11 cellular contexts compared by ENCODE assay signal in the genomic region with DNA sequence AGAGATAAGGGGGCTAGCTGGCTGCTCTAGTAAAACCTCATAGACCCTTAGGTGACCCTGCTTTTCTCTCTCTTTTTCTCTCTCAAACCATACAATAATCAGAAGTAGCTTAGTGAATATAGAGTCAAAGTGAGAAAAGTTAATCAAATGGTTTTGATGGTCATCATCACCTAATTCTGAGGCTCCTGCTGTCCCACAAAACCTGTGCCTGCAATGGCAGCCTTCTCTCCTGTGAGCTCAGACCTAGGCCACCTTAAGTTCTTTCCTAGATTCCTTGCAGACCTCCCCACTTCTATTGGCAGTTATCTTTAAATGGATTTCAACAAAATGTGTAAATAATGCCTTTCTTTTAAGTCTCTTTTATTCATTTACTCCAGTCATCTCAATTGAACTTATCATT. TPM values are rescaled to one million over a fixed set of nuclear protein-coding genes. Genes with fewer than 3 reads are reported as not detected.
DNase-seq lines count a peak whose midpoint lies in the region; ATAC-seq and TF ChIP-seq lines count a peak whose summit lies in the region.
"Had no signal": no experiment of that assay in that cellular context is flagged by ENCODE, and none has a peak within 500 bp of the region (broad histone marks: within the 10 kb centered on the region; RNA-seq: fewer than 3 reads in every experiment).

No MANE protein-coding gene starts in this region.

- peaks cover 7% of the 10 kb centered on the region for H3K79me2 ChIP-seq in trophoblast cell (ENCODE audit: control insufficient read depth, insufficient read depth, low read length, poor library complexity)

- no peak overlapping the region for H3K4ac ChIP-seq in trophoblast cell (ENCODE audit: low read depth, low read length)

- no peak overlapping the region for H3K14ac ChIP-seq in trophoblast cell (ENCODE audit: low read length)

- CTCF ChIA-PET in CD4-positive, alpha-beta T cell (lab: Charles Lee): interaction anchor here (0.9 to 2.4 kb wide), 2 partner anchors 130 to 686 kb away, joined by 3 to 7 read pairs; no protein-coding TSS in a partner anchor
- CTCF ChIA-PET in activated CD8-positive, alpha-beta T cell treated with anti-CD3 and anti-CD28 coated beads, Interleukin-2, amount 10 ng/mL, durations not matched to agents 7 days and 5 days (lab: Charles Lee): interaction anchor here (0.7 to 15.8 kb wide), 8 partner anchors 10 to 490 kb away, joined by 3 to 297 read pairs (median 12); no protein-coding TSS in a partner anchor
- CTCF ChIA-PET in naive thymus-derived CD4-positive, alpha-beta T cell (lab: Charles Lee): interaction anchor here (0.6 to 1.4 kb wide), 12 partner anchors 8 to 1716 kb away, joined by 3 to 5 read pairs (median 3); no protein-coding TSS in a partner anchor

- H3K27ac Mint-ChIP-seq in CD4-positive, alpha-beta T cell: peak overlapping the region; percentile 94
- no peak overlapping the region for H3K27ac Mint-ChIP-seq in HFFc6
- peak overlapping the region; percentile 9 for H3K27ac Mint-ChIP-seq in activated CD8-positive, alpha-beta T cell treated with anti-CD3 and anti-CD28 coated beads, Interleukin-2, amount 10 ng/mL, durations not matched to agents 7 days and 5 days
- H3K27ac Mint-ChIP-seq in naive thymus-derived CD4-positive, alpha-beta T cell: peak overlapping the region; percentile 79 to 96 (median 93)

- peak overlapping the region; percentile 87 for H3K4me3 Mint-ChIP-seq in CD4-positive, alpha-beta T cell
- H3K4me3 Mint-ChIP-seq in HFFc6: peak overlapping the region; percentile 0; the same call in 1 of the 2 replicates
- peak overlapping the region; percentile 41 for H3K4me3 Mint-ChIP-seq in activated CD8-positive, alpha-beta T cell treated with anti-CD3 and anti-CD28 coated beads, Interleukin-2, amount 10 ng/mL, durations not matched to agents 7 days and 5 days
- H3K4me3 Mint-ChIP-seq in naive thymus-derived CD4-positive, alpha-beta T cell: peak overlapping the region; percentile 70 to 99 (median 76)

- no peak overlapping the region for H2BK12ac ChIP-seq in trophoblast cell (ENCODE audit: low read length)

- H3K27me3 ChIP-seq in CD4-positive, alpha-beta T cell (ENCODE audit: control insufficient read depth, insufficient read depth, low read length): no peaks in the 10 kb centered on the region
- no peaks in the 10 kb centered on the region for H3K27me3 ChIP-seq in naive thymus-derived CD4-positive, alpha-beta T cell (ENCODE audit: control insufficient read depth in 2 of 2, insufficient read depth in 2 of 2, low read length in 2 of 2)
- no peaks in the 10 kb centered on the region for H3K27me3 ChIP-seq in trophoblast cell (ENCODE audit: insufficient read depth, low read length)

- no peak overlapping the region for H3K23ac ChIP-seq in trophoblast cell (ENCODE audit: low read length)

- H3K4me3 ChIP-seq in naive thymus-derived CD4-positive, alpha-beta T cell (ENCODE audit: low read length): no peak overlapping the region
- no peak overlapping the region for H3K4me3 ChIP-seq in trophoblast cell (ENCODE audit: low read depth, low read length)

- H2BK120ac ChIP-seq in trophoblast cell (ENCODE audit: insufficient read depth, low read length, poor library complexity): no peak overlapping the region

- H4K12ac ChIP-seq in trophoblast cell (ENCODE audit: low read depth, low read length): no peak overlapping the region

- H3K4me1 ChIP-seq in naive thymus-derived CD4-positive, alpha-beta T cell (ENCODE audit: control insufficient read depth in 2 of 2, insufficient read depth in 2 of 2, low read length in 2 of 2): peaks cover 21 to 27% of the 10 kb centered on the region in 2 donors
- no peaks in the 10 kb centered on the region for H3K4me1 ChIP-seq in trophoblast cell (ENCODE audit: control insufficient read depth in 1 of 2, insufficient read depth in 2 of 2, low read length in 2 of 2)

- H3K36me3 ChIP-seq in naive thymus-derived CD4-positive, alpha-beta T cell (ENCODE audit: control insufficient read depth in 2 of 3, insufficient read depth in 3 of 3, low read length in 3 of 3): peaks cover 0 to 3% (median 0%) of the 10 kb centered on the region in 3 experiments
- H3K36me3 ChIP-seq in trophoblast cell (ENCODE audit: control insufficient read depth in 1 of 2, insufficient read depth in 2 of 2, low read length in 2 of 2): no peaks in the 10 kb centered on the region

- H3K18ac ChIP-seq in trophoblast cell (ENCODE audit: low read length): no peak overlapping the region

- H4K8ac ChIP-seq in trophoblast cell (ENCODE audit: low read depth, low read length): no peak overlapping the region

- H3K4me2 ChIP-seq in trophoblast cell (ENCODE audit: low read length): no peak overlapping the region

- POLR2A ChIA-PET in CD4-positive, alpha-beta T cell (lab: Charles Lee): interaction anchor here (1.4 to 1.9 kb wide), 4 partner anchors 11 to 492 kb away, joined by 4 to 6 read pairs (median 5); no protein-coding TSS in a partner anchor
- POLR2A ChIA-PET in activated CD8-positive, alpha-beta T cell treated with anti-CD3 and anti-CD28 coated beads, Interleukin-2, amount 10 ng/mL, durations not matched to agents 7 days and 5 days (lab: Charles Lee): interaction anchor here (0.7 to 3.1 kb wide), 6 partner anchors 34 to 124 kb away, joined by 3 to 10 read pairs (median 4); no protein-coding TSS in a partner anchor
- POLR2A ChIA-PET in naive thymus-derived CD4-positive, alpha-beta T cell (lab: Charles Lee): interaction anchor here (0.6 to 1.6 kb wide), 9 partner anchors 9 to 1568 kb away, joined by 3 to 6 read pairs (median 3); a partner anchor contains a TSS

- TF ChIP-seq CTCF in CD4-positive, alpha-beta T cell (IDR thresholded peaks at IDR 0.05): no peak
- no peak for TF ChIP-seq CTCF in HFFc6 (IDR thresholded peaks at IDR 0.05)

- no peaks in the 10 kb centered on the region for H3K27me3 Mint-ChIP-seq in CD4-positive, alpha-beta T cell
- H3K27me3 Mint-ChIP-seq in HFFc6 (ENCODE audit: insufficient read depth): no peaks in the 10 kb centered on the region
- no peaks in the 10 kb centered on the region for H3K27me3 Mint-ChIP-seq in activated CD8-positive, alpha-beta T cell treated with anti-CD3 and anti-CD28 coated beads, Interleukin-2, amount 10 ng/mL, durations not matched to agents 7 days and 5 days (ENCODE audit: low read depth)
- no peaks in the 10 kb centered on the region for H3K27me3 Mint-ChIP-seq in naive thymus-derived CD4-positive, alpha-beta T cell

- no peak overlapping the region for H4K91ac ChIP-seq in trophoblast cell (ENCODE audit: low read depth, low read length)

- no peak overlapping the region for H3K9ac ChIP-seq in trophoblast cell (ENCODE audit: low read length)

- intact Hi-C loops in CD4-positive, alpha-beta T cell (cut with DNase I, micrococcal nuclease): loop anchor here in 1 of 2 experiments (5.0 kb wide), 1 partner anchor 1715 kb away; a partner anchor contains a TSS
- intact Hi-C loops in naive thymus-derived CD4-positive, alpha-beta T cell (cut with micrococcal nuclease): loop anchor here (2.0 to 5.0 kb wide), 13 partner anchors 55 to 1980 kb away; a partner anchor contains a TSS

- no peak overlapping the region for H3K27ac ChIP-seq in CD4-positive, alpha-beta T cell (ENCODE audit: low read depth, low read length)
- peak overlapping the region; percentile 85 for H3K27ac ChIP-seq in naive thymus-derived CD4-positive, alpha-beta T cell (ENCODE audit: low read depth, low read length)
- no peak overlapping the region for H3K27ac ChIP-seq in trophoblast cell (ENCODE audit: low read depth, low read length)

- H2AK5ac ChIP-seq in trophoblast cell (ENCODE audit: low read length): no peak overlapping the region

- no peaks in the 10 kb centered on the region for H3K9me3 Mint-ChIP-seq in CD4-positive, alpha-beta T cell
- no peaks in the 10 kb centered on the region for H3K9me3 Mint-ChIP-seq in HFFc6
- H3K9me3 Mint-ChIP-seq in activated CD8-positive, alpha-beta T cell treated with anti-CD3 and anti-CD28 coated beads, Interleukin-2, amount 10 ng/mL, durations not matched to agents 7 days and 5 days (ENCODE audit: insufficient read depth): no peaks in the 10 kb centered on the region
- H3K9me3 Mint-ChIP-seq in naive thymus-derived CD4-positive, alpha-beta T cell: peaks cover 0 to 1% (median 0%) of the 10 kb centered on the region in 11 donors

- H2BK5ac ChIP-seq in trophoblast cell (ENCODE audit: low read depth, low read length, poor library complexity): no peak overlapping the region

- H2AFZ ChIP-seq in trophoblast cell (ENCODE audit: insufficient read depth, low read length, poor library complexity): no peak overlapping the region

- peaks cover 64% of the 10 kb centered on the region for H3K4me1 Mint-ChIP-seq in CD4-positive, alpha-beta T cell (ENCODE audit: low read depth)
- H3K4me1 Mint-ChIP-seq in HFFc6 (ENCODE audit: low read depth): peaks cover 47% of the 10 kb centered on the region
- H3K4me1 Mint-ChIP-seq in activated CD8-positive, alpha-beta T cell treated with anti-CD3 and anti-CD28 coated beads, Interleukin-2, amount 10 ng/mL, durations not matched to agents 7 days and 5 days (ENCODE audit: low read depth): peaks cover 57% of the 10 kb centered on the region
- peaks cover 44 to 67% (median 60%) of the 10 kb centered on the region in 7 donors for H3K4me1 Mint-ChIP-seq in naive thymus-derived CD4-positive, alpha-beta T cell

- peaks cover 33% of the 10 kb centered on the region for H3K36me3 Mint-ChIP-seq in CD4-positive, alpha-beta T cell (ENCODE audit: low read depth)
- H3K36me3 Mint-ChIP-seq in HFFc6 (ENCODE audit: low read depth): peaks cover 5% of the 10 kb centered on the region; the same call in 1 of the 2 replicates
- H3K36me3 Mint-ChIP-seq in activated CD8-positive, alpha-beta T cell treated with anti-CD3 and anti-CD28 coated beads, Interleukin-2, amount 10 ng/mL, durations not matched to agents 7 days and 5 days (ENCODE audit: low read depth): peaks cover 12% of the 10 kb centered on the region
- peaks cover 0 to 10% (median 9%) of the 10 kb centered on the region in 5 donors for H3K36me3 Mint-ChIP-seq in naive thymus-derived CD4-positive, alpha-beta T cell

- no peak for ATAC-seq in CD4-positive, alpha-beta T cell (ENCODE audit: poor library complexity)
- ATAC-seq in activated CD8-positive, alpha-beta T cell treated with anti-CD3 and anti-CD28 coated beads, Interleukin-2, amount 10 ng/mL, durations not matched to agents 7 days and 5 days: no peak
- no peak for ATAC-seq in naive thymus-derived CD4-positive, alpha-beta T cell

- peaks cover 4% of the 10 kb centered on the region for H3K79me1 ChIP-seq in trophoblast cell (ENCODE audit: low read length)

- no peaks in the 10 kb centered on the region for H3K9me3 ChIP-seq in CD4-positive, alpha-beta T cell (ENCODE audit: control insufficient read depth, low read length)
- no peaks in the 10 kb centered on the region for H3K9me3 ChIP-seq in naive thymus-derived CD4-positive, alpha-beta T cell (ENCODE audit: control insufficient read depth in 2 of 3, low read length in 3 of 3)
- no peaks in the 10 kb centered on the region for H3K9me3 ChIP-seq in trophoblast cell (ENCODE audit: insufficient read depth, low read depth, low read length)
- H3K9me3 ChIP-seq: Caco-2 had no signal

- DNase-seq in CD4-positive, alpha-beta T cell: no peak
- DNase-seq in HFFc6 (no peak), hypothalamus (lab: John Stamatoyannopoulos, UW) (no peak), trophoblast cell (no peak), DMS53 (lab: John Stamatoyannopoulos, UW) (no peak)
- no peak for DNase-seq in activated CD8-positive, alpha-beta T cell treated with anti-CD3 and anti-CD28 coated beads, Interleukin-2, amount 10 ng/mL, durations not matched to agents 7 days and 5 days
- no peak for DNase-seq in naive thymus-derived CD4-positive, alpha-beta T cell
- DNase-seq: activated gamma-delta T cell treated with Interleukin-2 at 50 U/mL for 16 hours, NCI-H1694 treated with DMSO at 0.1 percent for 48 hours, Right ventricle myocardium superior had no signal

RNA-seq across cellular contexts. Expression of a gene that starts 1.5 kb away (rescaled TPM):
- total RNA-seq in CD4-positive, alpha-beta T cell: 10 to 100 TPM; 24.6 to 26.4 TPM
- 10 to 100 TPM; 26.3 to 43.4 (median 39.0) TPM for total RNA-seq in HFFc6 (2021; fragmentation: NEBNext Ultra II Directional; extraction: Animal tissue kit (Norgen Biotek cat#: 25700))
- 10 to 100 TPM; 41.6 to 41.7 TPM for total RNA-seq in activated CD8-positive, alpha-beta T cell treated with anti-CD3 and anti-CD28 coated beads, Interleukin-2, amount 10 ng/mL, durations not matched to agents 7 days and 5 days
- 10 to 100 TPM; 28.5 to 51.3 (median 43.9) TPM for total RNA-seq in naive thymus-derived CD4-positive, alpha-beta T cell
- polyA plus RNA-seq in naive thymus-derived CD4-positive, alpha-beta T cell: 10 to 100 TPM; 36.7 to 48.9 TPM
- polyA plus RNA-seq in trophoblast cell (2013): 30.6 and 32.7 TPM in 2 replicates

RNA-seq across cellular contexts. Expression of a gene that starts 17.9 kb away (rescaled TPM):
- not detected for total RNA-seq in CD4-positive, alpha-beta T cell
- total RNA-seq in HFFc6 (2021; fragmentation: NEBNext Ultra II Directional; extraction: Animal tissue kit (Norgen Biotek cat#: 25700)): under 1 TPM in 1 of 6 experiments, not detected in 5; 0.11 TPM
- not detected for total RNA-seq in activated CD8-positive, alpha-beta T cell treated with anti-CD3 and anti-CD28 coated beads, Interleukin-2, amount 10 ng/mL, durations not matched to agents 7 days and 5 days
- not detected for total RNA-seq in naive thymus-derived CD4-positive, alpha-beta T cell
- not detected for polyA plus RNA-seq in naive thymus-derived CD4-positive, alpha-beta T cell
- polyA plus RNA-seq in trophoblast cell (2013): 26.2 and 28.2 TPM in 2 replicates

RNA-seq across cellular contexts. Expression of a gene that starts 51.3 kb away (rescaled TPM):
- under 1 TPM; 0.17 to 0.33 TPM for total RNA-seq in CD4-positive, alpha-beta T cell
- 1 to 10 TPM; 2.0 to 4.1 (median 3.1) TPM for total RNA-seq in HFFc6 (2021; fragmentation: NEBNext Ultra II Directional; extraction: Animal tissue kit (Norgen Biotek cat#: 25700))
- total RNA-seq in activated CD8-positive, alpha-beta T cell treated with anti-CD3 and anti-CD28 coated beads, Interleukin-2, amount 10 ng/mL, durations not matched to agents 7 days and 5 days: under 1 TPM in 1 of 2 experiments, not detected in 1; 0.24 TPM
- total RNA-seq in naive thymus-derived CD4-positive, alpha-beta T cell: 1 to 10 TPM in 2 of 5 experiments, under 1 TPM in 2, not detected in 1; 0.08 to 1.9 (median 1.1) TPM
- under 1 TPM in 1 of 2 donors, not detected in 1; 0.15 TPM for polyA plus RNA-seq in naive thymus-derived CD4-positive, alpha-beta T cell
- polyA plus RNA-seq in trophoblast cell (2013): 0.68 and 0.78 TPM in 2 replicates

Comparison
In these comparisons a context has a peak if more than half of its experiments do, and no peak if none do; other contexts are left out.
1. H3K4me3 Mint-ChIP-seq: peak in every context shown above with its lines; median percentile 87 in CD4-positive, alpha-beta T cell; 76 in naive thymus-derived CD4-positive, alpha-beta T cell; 41 in activated CD8-positive, alpha-beta T cell treated with anti-CD3 and anti-CD28 coated beads, Interleukin-2, amount 10 ng/mL, durations not matched to agents 7 days and 5 days; 0 in HFFc6.